17 cellular contexts compared by ENCODE assay signal in genomic region chr16:55048745-55049144, GRCh38.
"Had no signal": no experiment of that assay in that cellular context is flagged by ENCODE, and none has a peak within 500 bp of the region (broad histone marks: within the 10 kb centered on the region; RNA-seq: fewer than 3 reads in every experiment).

No MANE protein-coding gene starts in this region.

- H3K4me1 Mint-ChIP-seq: activated naive CD8-positive, alpha-beta T cell treated with anti-CD3 and anti-CD28 coated beads, Interleukin-2, amount 10 ng/mL, durations not matched to agents 7 days and 5 days; naive B cell had no signal

- H3K36me3 ChIP-seq: colonic mucosa, spleen, upper lobe of left lung had no signal

- DNase-seq: activated CD4-positive, alpha-beta T cell treated with anti-CD3 and anti-CD28 coated beads for 1 hour; activated CD8-positive, alpha-beta memory T cell treated with anti-CD3 and anti-CD28 coated beads for 24 hours; activated effector memory CD4-positive, alpha-beta T cell treated with Interleukin-2 at 50 U/mL for 16 hours; activated naive CD4-positive, alpha-beta T cell treated with anti-CD3 and anti-CD28 coated beads for 36 hours; activated naive CD8-positive, alpha-beta T cell treated with anti-CD3 and anti-CD28 coated beads, Interleukin-2, amount 10 ng/mL, durations not matched to agents 7 days and 5 days; activated T-cell treated with anti-CD3 and anti-CD28 coated beads, Interleukin-2, amount 50 U/mL, for 48 hours; amniotic stem cell; colonic mucosa; foreskin keratinocyte; naive B cell; spleen; stimulated activated CD4-positive, alpha-beta T cell treated with anti-CD3 and anti-CD28 coated beads, Interleukin-4, amount 100 ng/mL, for 1 hour; stimulated activated naive CD4-positive, alpha-beta T cell; upper lobe of left lung had no signal

- H3K36me3 Mint-ChIP-seq: activated naive CD8-positive, alpha-beta T cell treated with anti-CD3 and anti-CD28 coated beads, Interleukin-2, amount 10 ng/mL, durations not matched to agents 7 days and 5 days; naive B cell had no signal

- H3K27ac ChIP-seq: colonic mucosa, foreskin keratinocyte, spleen, upper lobe of left lung, VCaP had no signal

- H3K4me3 ChIP-seq: colonic mucosa, spleen, upper lobe of left lung had no signal

- H3K9me3 Mint-ChIP-seq: activated naive CD4-positive, alpha-beta T cell treated with anti-CD3 and anti-CD28 coated beads for 36 hours; activated naive CD8-positive, alpha-beta T cell treated with anti-CD3 and anti-CD28 coated beads, Interleukin-2, amount 10 ng/mL, durations not matched to agents 7 days and 5 days; naive B cell; neural crest cell had no signal

- H3K4me1 ChIP-seq: colonic mucosa, foreskin keratinocyte, spleen, upper lobe of left lung had no signal

- H3K27me3 Mint-ChIP-seq: activated naive CD8-positive, alpha-beta T cell treated with anti-CD3 and anti-CD28 coated beads, Interleukin-2, amount 10 ng/mL, durations not matched to agents 7 days and 5 days had no signal

- H3K27ac Mint-ChIP-seq: activated naive CD4-positive, alpha-beta T cell treated with anti-CD3 and anti-CD28 coated beads for 36 hours; activated naive CD8-positive, alpha-beta T cell treated with anti-CD3 and anti-CD28 coated beads, Interleukin-2, amount 10 ng/mL, durations not matched to agents 7 days and 5 days; naive B cell had no signal

- H3K4me3 Mint-ChIP-seq: activated naive CD4-positive, alpha-beta T cell treated with anti-CD3 and anti-CD28 coated beads for 36 hours; activated naive CD8-positive, alpha-beta T cell treated with anti-CD3 and anti-CD28 coated beads, Interleukin-2, amount 10 ng/mL, durations not matched to agents 7 days and 5 days; neural crest cell had no signal

- H3K9me3 ChIP-seq: colonic mucosa, spleen, upper lobe of left lung had no signal

- ATAC-seq: foreskin keratinocyte, SK-N-SH treated with all-trans-retinoic acid at 6 μM for 48 hours had no signal

- H3K27me3 ChIP-seq: colonic mucosa, foreskin keratinocyte, upper lobe of left lung had no signal
